Comparison of ENCODE assay signal across 21 cellular contexts in genomic region chr3:36837089-36837488, GRCh38.
DNase-seq lines count a peak whose midpoint lies in the region; ATAC-seq, FAIRE-seq and TF ChIP-seq lines count a peak whose summit lies in the region.
"Had no signal": no experiment of that assay in that cellular context is flagged by ENCODE, and none has a peak within 500 bp of the region (broad histone marks: within the 10 kb centered on the region; RNA-seq: fewer than 3 reads in every experiment).

No MANE protein-coding gene starts in this region.

- no peak for ATAC-seq in IMR-90 (ENCODE audit: low read depth)
- no peak for ATAC-seq in T-cell (replicated peaks in 1 of 4)
- no peak for ATAC-seq in HG03108 (IDR thresholded peaks at IDR 0.05; ENCODE audit: unreplicated experiment)
- ATAC-seq: left ventricle myocardium superior; natural killer cell treated with Interleukin-12 subunit alpha and Interleukin-12 subunit beta and Interleukin-15 and Interleukin-18, amount 100 ng/mL, for 72 hours; right lobe of liver had no signal

- peaks cover 0 to 6% (median 3%) of the 10 kb centered on the region in 3 donors for H3K4me1 Mint-ChIP-seq in T-cell

- no peak overlapping the region for H4K91ac ChIP-seq in IMR-90 (ENCODE audit: insufficient read depth, low read depth, low read length)

- H3K36me3 Mint-ChIP-seq in T-cell: peaks cover 75% of the 10 kb centered on the region

- H3K36me3 ChIP-seq in GM06990 (ENCODE audit: control insufficient read depth, insufficient read depth, low read length) (peaks cover 11% of the 10 kb centered on the region), IMR-90 (ENCODE audit: control insufficient read depth, insufficient read depth, low read length) (peaks cover 20% of the 10 kb centered on the region), bronchial epithelial cell (ENCODE audit: control insufficient read depth, insufficient read depth, low read length) (no peaks in the 10 kb centered on the region), keratinocyte (ENCODE audit: control insufficient read depth in 2 of 2, extremely low read depth in 1 of 2, insufficient read depth in 2 of 2, low read length in 2 of 2) (no peaks in the 10 kb centered on the region)

- no TSS peak for BruUV-seq in IMR-90 (replicated peaks; lab: Mats Ljungman, UMichigan)

- H3K27me3 ChIP-seq in GM06990 (replicated peaks; ENCODE audit: control insufficient read depth, insufficient read depth, low read length): no peaks in the 10 kb centered on the region
- H3K27me3 ChIP-seq in IMR-90 (ENCODE audit: control insufficient read depth, insufficient read depth, low read length): no peaks in the 10 kb centered on the region
- H3K27me3 ChIP-seq in bronchial epithelial cell (ENCODE audit: control insufficient read depth, insufficient read depth, low read length): no peaks in the 10 kb centered on the region
- H3K27me3 ChIP-seq in keratinocyte (ENCODE audit: control insufficient read depth, extremely low read depth, insufficient read depth, low read length): no peaks in the 10 kb centered on the region
- H3K27me3 ChIP-seq: right lobe of liver had no signal

- H3K23ac ChIP-seq in IMR-90 (ENCODE audit: low read depth, low read length): no peak overlapping the region

- H3K79me1 ChIP-seq in IMR-90 (ENCODE audit: low read depth in 1 of 2, low read length in 2 of 2): no peaks in the 10 kb centered on the region

- POLR2A ChIA-PET in IMR-90 (lab: Charles Lee; ENCODE audit: unreplicated experiment) (no interaction called here), T-cell (lab: Charles Lee) (no interaction called here)

- H3K4me2 ChIP-seq in IMR-90 (ENCODE audit: low read depth, low read length) (no peak overlapping the region), keratinocyte (ENCODE audit: control insufficient read depth, extremely low read depth, insufficient read depth, low read depth, low read length) (no peak overlapping the region)

- no peak for TF ChIP-seq POLR2A in IMR-90 (IDR thresholded peaks at IDR 0.05; ENCODE audit: low read depth, low read length)

- H3K27ac ChIP-seq in IMR-90 (ENCODE audit: insufficient read depth, low read length) (no peak overlapping the region), keratinocyte (ENCODE audit: control insufficient read depth, insufficient read depth, low read length) (no peak overlapping the region)
- H3K27ac ChIP-seq: C4-2B, right lobe of liver had no signal

- no peak overlapping the region for H2AK9ac ChIP-seq in IMR-90 (replicated peaks; ENCODE audit: low read depth, low read length, poor library complexity)

- H3K4me3 Mint-ChIP-seq in T-cell: no peak overlapping the region
- H3K4me3 Mint-ChIP-seq: natural killer cell treated with Interleukin-12 subunit alpha and Interleukin-12 subunit beta and Interleukin-15 and Interleukin-18, amount 100 ng/mL, for 72 hours had no signal

- H3K4me3 ChIP-seq in GM06990 (replicated peaks; ENCODE audit: low read depth, low read length) (no peak overlapping the region), IMR-90 (ENCODE audit: insufficient read depth, low read depth, low read length) (no peak overlapping the region), bronchial epithelial cell (ENCODE audit: low read depth, low read length) (no peak overlapping the region), keratinocyte (ENCODE audit: control insufficient read depth in 2 of 3, extremely low read depth in 1 of 3, insufficient read depth in 2 of 3, low read depth in 1 of 3, low read length in 3 of 3) (no peak overlapping the region)
- H3K4me3 ChIP-seq: right lobe of liver had no signal

- TF ChIP-seq CTCF in GM06990 (IDR thresholded peaks at IDR 0.05; ENCODE audit: insufficient read depth, low read length, poor library complexity, severe bottlenecking) (peak; percentile 23), IMR-90 (conservative IDR thresholded peaks at IDR 0.05; ENCODE audit: low read depth, low read length) (peak; percentile 15; the same call in 1 of the 2 replicates), bronchial epithelial cell (IDR thresholded peaks at IDR 0.05; ENCODE audit: insufficient read depth, low read length, severe bottlenecking) (peak; percentile 17), keratinocyte (optimal IDR thresholded peaks at IDR 0.05 in 1 of 3, IDR thresholded peaks at IDR 0.05 in 1 of 3, conservative IDR thresholded peaks at IDR 0.05 in 1 of 3; ENCODE audit: extremely low read depth in 1 of 3, insufficient read depth in 2 of 3, low read length in 3 of 3) (peak in 2 of 3 experiments; percentile 16 to 38)

- no peak overlapping the region for H4K8ac ChIP-seq in IMR-90 (ENCODE audit: low read depth in 2 of 2, low read length in 2 of 2)

- H3K27me3 Mint-ChIP-seq in T-cell: no peaks in the 10 kb centered on the region
- H3K27me3 Mint-ChIP-seq: natural killer cell treated with Interleukin-12 subunit alpha and Interleukin-12 subunit beta and Interleukin-15 and Interleukin-18, amount 100 ng/mL, for 72 hours had no signal

- no peak overlapping the region for H2BK120ac ChIP-seq in IMR-90 (ENCODE audit: low read depth, low read length)

- H2BK15ac ChIP-seq in IMR-90 (ENCODE audit: low read depth, low read length): no peak overlapping the region

- no peaks in the 10 kb centered on the region for H3K79me2 ChIP-seq in keratinocyte (ENCODE audit: control insufficient read depth, insufficient read depth, low read length)

- H3K9ac ChIP-seq in IMR-90 (ENCODE audit: low read depth, low read length): no peak overlapping the region
- H3K9ac ChIP-seq in keratinocyte (ENCODE audit: control insufficient read depth, extremely low read depth, insufficient read depth, low read length): no peak overlapping the region

- H3K56ac ChIP-seq in IMR-90 (ENCODE audit: extremely low read depth, insufficient read depth, low read length): no peak overlapping the region

- H3K4ac ChIP-seq in IMR-90 (ENCODE audit: low read depth, low read length): no peak overlapping the region

- H3K9me3 ChIP-seq in IMR-90 (ENCODE audit: control insufficient read depth, insufficient read depth, low read length) (no peaks in the 10 kb centered on the region), keratinocyte (ENCODE audit: control insufficient read depth, low read depth, low read length) (no peaks in the 10 kb centered on the region)
- H3K9me3 ChIP-seq: right lobe of liver had no signal

- TF ChIP-seq RAD21 in IMR-90 (IDR thresholded peaks at IDR 0.05; ENCODE audit: low read length): no peak

- H3K4me1 ChIP-seq in IMR-90 (ENCODE audit: control insufficient read depth, insufficient read depth, low read length) (no peaks in the 10 kb centered on the region), keratinocyte (ENCODE audit: control insufficient read depth, extremely low read depth, insufficient read depth, low read length) (no peaks in the 10 kb centered on the region)
- H3K4me1 ChIP-seq: right lobe of liver had no signal

- no peak overlapping the region for H2BK20ac ChIP-seq in IMR-90 (ENCODE audit: low read depth, low read length)

- CTCF ChIA-PET in IMR-90 (lab: Yijun Ruan, JAX) (no interaction called here), T-cell (lab: Charles Lee) (no interaction called here)

- H3K14ac ChIP-seq in IMR-90 (replicated peaks; ENCODE audit: low read depth, low read length): no peak overlapping the region

- H4K20me1 ChIP-seq in IMR-90 (ENCODE audit: insufficient read depth, low read length) (no peaks in the 10 kb centered on the region), keratinocyte (ENCODE audit: control insufficient read depth, extremely low read depth, insufficient read depth, low read length) (no peaks in the 10 kb centered on the region)

- WGBS in IMR-90 (ENCODE audit: extremely low coverage in 2 of 2, insufficient read length in 1 of 2), 2 experiments: 80% methylated on average over 2 of the region's 3 CpGs; no CpG with 5 or more reads in 1 of the 2 experiments

- no peak for FAIRE-seq in bronchial epithelial cell (lab: Jason Lieb, UNC)
- FAIRE-seq in keratinocyte (lab: Jason Lieb, UNC): no peak

- H3K9me3 Mint-ChIP-seq in T-cell: no peaks in the 10 kb centered on the region

- in situ Hi-C loops in IMR-90 (cut with MboI; ENCODE audit: low sequenced_read_pairs): no loop called here

- intact Hi-C loops in IMR-90 (cut with micrococcal nuclease): no loop called here

- H2AFZ ChIP-seq in IMR-90 (replicated peaks; ENCODE audit: low read length, poor library complexity) (no peak overlapping the region), keratinocyte (ENCODE audit: control insufficient read depth, low read length) (no peak overlapping the region)

- peaks cover 3% of the 10 kb centered on the region; the same call in 1 of the 2 replicates for H3K9me1 ChIP-seq in IMR-90 (ENCODE audit: insufficient read depth, low read length)
- H3K9me1 ChIP-seq in keratinocyte (ENCODE audit: control insufficient read depth, extremely low read depth, insufficient read depth, low read length): no peaks in the 10 kb centered on the region

- no peak overlapping the region for H2AK5ac ChIP-seq in IMR-90 (ENCODE audit: low read depth, low read length)

- no peak overlapping the region for H3K18ac ChIP-seq in IMR-90 (ENCODE audit: low read depth, low read length)

- no peak overlapping the region for H4K5ac ChIP-seq in IMR-90 (ENCODE audit: low read depth, low read length)

- DNase-seq in GM06990 (ENCODE audit: extremely low read depth, insufficient read length) (no peak), IMR-90 (no peak), bronchial epithelial cell (ENCODE audit: low read depth) (no peak), keratinocyte (ENCODE audit: low read depth, low spot score) (no peak), NCI-H1417 treated with DMSO at 0.1 percent for 48 hours (lab: John Stamatoyannopoulos, UW) (no peak), T-cell (no peak)
- DNase-seq: activated CD4-positive, alpha-beta T cell treated with anti-CD3 and anti-CD28 coated beads, Interleukin-2, amount 50 U/mL, for 4 hours; activated effector memory CD4-positive, alpha-beta T cell treated with anti-CD3 and anti-CD28 coated beads, Interleukin-2, amount 50 U/mL, for 16 hours; effector memory CD4-positive, alpha-beta T cell; HCEC 1CT; Karpas-422; left ventricle myocardium superior; NCI-H2029; NCI-H748 treated with DMSO at 0.1 percent for 48 hours; right lobe of liver; stimulated activated CD4-positive, alpha-beta T cell treated with anti-CD3 and anti-CD28 coated beads, Interleukin-4, amount 100 ng/mL, for 24 hours; stimulated activated naive CD4-positive, alpha-beta T cell; T-helper 9 cell had no signal

- H3K27ac Mint-ChIP-seq in T-cell: peak overlapping the region in 1 of 2 donors; percentile 53

- dilution Hi-C loops in IMR-90 (cut with HindIII; ENCODE audit: low sequenced_read_pairs, unreplicated experiment) (no loop called here), keratinocyte (cut with MboI; ENCODE audit: extremely low pct_ligation_motif_present, low sequenced_read_pairs) (no loop called here)

- H2BK5ac ChIP-seq in IMR-90 (ENCODE audit: low read depth, low read length, poor library complexity, severe bottlenecking): no peak overlapping the region

TF ChIP-seq in IMR-90, 13 proteins besides CTCF, POLR2A, EP300 and RAD21 (continues in another document):
- TF ChIP-seq FOS (IDR thresholded peaks at IDR 0.05; ENCODE audit: low read depth, low read length) (no peak), NFE2L2 (IDR thresholded peaks at IDR 0.05; ENCODE audit: low read depth, low read length) (no peak), MAZ (IDR thresholded peaks at IDR 0.05; ENCODE audit: borderline replicate concordance, low read depth, low read length) (no peak)
